Comparison of ENCODE assay signal across 1 cellular context in the genomic region with DNA sequence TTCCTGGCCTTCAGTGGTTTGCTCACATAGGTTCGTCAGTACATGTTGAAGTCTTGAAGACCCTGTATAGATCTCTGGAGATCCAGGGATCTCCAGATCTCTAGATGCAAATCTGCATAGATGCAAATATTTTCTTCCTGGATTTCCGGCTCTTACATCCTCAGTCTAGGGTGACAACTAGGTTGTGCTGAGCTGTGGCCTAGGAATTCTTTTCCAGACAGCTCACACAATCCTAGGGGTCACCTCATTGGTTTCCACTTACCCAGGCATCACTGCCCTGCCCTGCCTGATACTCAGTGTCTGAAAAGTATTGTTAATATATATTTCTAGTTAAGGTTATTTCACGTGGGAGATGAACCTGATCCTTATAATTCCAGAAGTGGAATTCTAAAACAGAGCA.
TF ChIP-seq lines count a peak whose summit lies in the region.

No MANE protein-coding gene starts in this region.

TF ChIP-seq in HepG2, 621 proteins besides CTCF, POLR2A, EP300 and RAD21 (continued from another document):
- TF ChIP-seq, protein P1, sequence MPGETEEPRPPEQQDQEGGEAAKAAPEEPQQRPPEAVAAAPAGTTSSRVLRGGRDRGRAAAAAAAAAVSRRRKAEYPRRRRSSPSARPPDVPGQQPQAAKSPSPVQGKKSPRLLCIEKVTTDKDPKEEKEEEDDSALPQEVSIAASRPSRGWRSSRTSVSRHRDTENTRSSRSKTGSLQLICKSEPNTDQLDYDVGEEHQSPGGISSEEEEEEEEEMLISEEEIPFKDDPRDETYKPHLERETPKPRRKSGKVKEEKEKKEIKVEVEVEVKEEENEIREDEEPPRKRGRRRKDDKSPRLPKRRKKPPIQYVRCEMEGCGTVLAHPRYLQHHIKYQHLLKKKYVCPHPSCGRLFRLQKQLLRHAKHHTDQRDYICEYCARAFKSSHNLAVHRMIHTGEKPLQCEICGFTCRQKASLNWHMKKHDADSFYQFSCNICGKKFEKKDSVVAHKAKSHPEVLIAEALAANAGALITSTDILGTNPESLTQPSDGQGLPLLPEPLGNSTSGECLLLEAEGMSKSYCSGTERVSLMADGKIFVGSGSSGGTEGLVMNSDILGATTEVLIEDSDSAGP (CRISPR knock-in tag; IDR thresholded peaks at IDR 0.05; ENCODE audit: borderline replicate concordance) = no peak
- no peak for TF ChIP-seq ZNF558 (CRISPR knock-in tag; IDR thresholded peaks at IDR 0.05; ENCODE audit: borderline replicate concordance)
- no peak for TF ChIP-seq ZBTB26 (CRISPR knock-in tag; IDR thresholded peaks at IDR 0.05; ENCODE audit: borderline replicate concordance)
- TF ChIP-seq ZNF737 (CRISPR knock-in tag; IDR thresholded peaks at IDR 0.05; ENCODE audit: borderline replicate concordance) = no peak
